15 cellular contexts compared by ENCODE assay signal in genomic region chr4:183960912-183961569, GRCh38. TPM values are rescaled to one million over a fixed set of nuclear protein-coding genes. Genes with fewer than 3 reads are reported as not detected.
DNase-seq lines count a peak whose midpoint lies in the region; ATAC-seq, FAIRE-seq and TF ChIP-seq lines count a peak whose summit lies in the region.
"Had no signal": no experiment of that assay in that cellular context is flagged by ENCODE, and none has a peak within 500 bp of the region (broad histone marks: within the 10 kb centered on the region; RNA-seq: fewer than 3 reads in every experiment).

No MANE protein-coding gene starts in this region.

- H2AFZ ChIP-seq in SK-N-SH (ENCODE audit: low read depth) = no peak overlapping the region

- no peak for FAIRE-seq in HTR-8/SVneo (lab: Jason Lieb, UNC)

- no peak for TF ChIP-seq RAD21 in SK-N-SH (IDR thresholded peaks at IDR 0.05; ENCODE audit: low read length)

- no peaks in the 10 kb centered on the region for H3K9me2 ChIP-seq in SK-N-SH

- no peak overlapping the region for H3K56ac ChIP-seq in mesendoderm (ENCODE audit: low read length)

- POLR2A ChIA-PET in SK-N-SH (lab: Yijun Ruan, JAX) = interaction anchor here (0.7 to 1.5 kb wide), 4 partner anchors 42 to 139 kb away, joined by 3 to 6 read pairs (median 3); no protein-coding TSS in a partner anchor

- no peak overlapping the region for H3K4me2 ChIP-seq in SK-N-SH
- no peak overlapping the region for H3K4me2 ChIP-seq in mesendoderm (ENCODE audit: low read length)

- peak overlapping the region; percentile 20 for H3K4ac ChIP-seq in mesendoderm (ENCODE audit: low read depth, low read length)

- DNase-seq in SK-N-SH = no peak
- peak; percentile 42 for DNase-seq in cerebellar cortex (ENCODE audit: low spot score)
- peak; percentile 67 for DNase-seq in mesendoderm
- DNase-seq in transverse colon = peak; percentile 25
- DNase-seq in GM19238 (ENCODE audit: insufficient read length, low spot score) = no peak
- DNase-seq in HTR-8/SVneo (ENCODE audit: insufficient read length, low spot score) = no peak
- DNase-seq: activated CD4-positive, alpha-beta memory T cell treated with anti-CD3 and anti-CD28 coated beads, Interleukin-2, amount 10 ng/mL, durations not matched to agents 7 days and 5 days; activated gamma-delta T cell treated with Interleukin-2 at 50 U/mL for 16 hours; central memory CD4-positive, alpha-beta T cell; H9; NCI-H187; Peyer's patch had no signal

- H3K4me3 ChIP-seq in SK-N-SH (ENCODE audit: low read depth in 2 of 2, low read length in 1 of 2) (no peak overlapping the region), mesendoderm (ENCODE audit: low read length) (no peak overlapping the region), transverse colon (no peak overlapping the region)
- H3K4me3 ChIP-seq: Peyer's patch had no signal

- WGBS in SK-N-SH (ENCODE audit: low lambda C conversion rate) = 45% methylated on average over 13 of the region's 13 CpGs
- WGBS in mesendoderm (ENCODE audit: extremely low coverage, insufficient coverage, low lambda C conversion rate) = no CpG with 5 or more reads among the region's 13 CpGs
- WGBS in transverse colon (ENCODE audit: low coverage in 1 of 2), 2 donors = 34 to 52% methylated on average over 6 to 13 of the region's 13 CpGs

- no peak overlapping the region for H2BK120ac ChIP-seq in mesendoderm (ENCODE audit: low read depth, low read length)

- H3K79me1 ChIP-seq in mesendoderm (ENCODE audit: low read length) = peaks cover 4% of the 10 kb centered on the region

- H3K79me2 ChIP-seq in SK-N-SH (ENCODE audit: insufficient read depth) (no peaks in the 10 kb centered on the region), mesendoderm (ENCODE audit: control insufficient read depth, insufficient read depth, low read length) (peaks cover 28% of the 10 kb centered on the region)

- no peak overlapping the region for H4K8ac ChIP-seq in mesendoderm (ENCODE audit: low read depth, low read length)

- no peak overlapping the region for H3K23ac ChIP-seq in mesendoderm (ENCODE audit: low read length)

- no peaks in the 10 kb centered on the region for H3F3A ChIP-seq in SK-N-SH (replicated peaks; ENCODE audit: insufficient read depth)

- no peak overlapping the region for H3K18ac ChIP-seq in mesendoderm (ENCODE audit: low read length)

- intact Hi-C loops in transverse colon (cut with DNase I; ENCODE audit: low total_unique reads) = no loop called here

- in situ Hi-C loops in transverse colon (cut with MboI; ENCODE audit: low pct_ligation_motif_present in 1 of 4, low pct_unique_long_range_greater_than_20kb in 1 of 4, low sequenced_read_pairs in 3 of 4) = no loop called here

- no peak overlapping the region for H2BK5ac ChIP-seq in mesendoderm (ENCODE audit: low read length)

- no peak for TF ChIP-seq EP300 in SK-N-SH (IDR thresholded peaks at IDR 0.05; ENCODE audit: borderline replicate concordance in 1 of 2, low read depth in 1 of 2, low read length in 1 of 2)
- no peak for TF ChIP-seq EP300 in transverse colon (IDR thresholded peaks at IDR 0.05; ENCODE audit: low read depth)

- no peak for TF ChIP-seq POLR2A in transverse colon (IDR thresholded peaks at IDR 0.05)

- H4K5ac ChIP-seq in mesendoderm (ENCODE audit: low read length) = no peak overlapping the region

- H3K9ac ChIP-seq in SK-N-SH = no peak overlapping the region
- no peak overlapping the region for H3K9ac ChIP-seq in mesendoderm (ENCODE audit: low read length)

- H3K27me3 ChIP-seq in SK-N-SH (ENCODE audit: insufficient read depth) (no peaks in the 10 kb centered on the region), mesendoderm (ENCODE audit: insufficient read depth, low read length, poor library complexity) (no peaks in the 10 kb centered on the region), transverse colon (no peaks in the 10 kb centered on the region)
- H3K27me3 ChIP-seq: esophagus muscularis mucosa, Peyer's patch had no signal

- H3K27ac ChIP-seq in SK-N-SH (ENCODE audit: low read depth in 2 of 2, low read length in 1 of 2) (peak overlapping the region in 1 of 2 experiments; percentile 39; a peak in 1 of 4 replicates), mesendoderm (ENCODE audit: low read depth, low read length) (no peak overlapping the region), transverse colon (no peak overlapping the region)

- TF ChIP-seq CTCF in SK-N-SH (IDR thresholded peaks at IDR 0.05) = no peak
- no peak for TF ChIP-seq CTCF in transverse colon (IDR thresholded peaks at IDR 0.05)

- H3K36me3 ChIP-seq in SK-N-SH (replicated peaks in 1 of 2; ENCODE audit: control insufficient read depth in 1 of 2, insufficient read depth in 2 of 2, low read length in 1 of 2) (no peaks in the 10 kb centered on the region), mesendoderm (ENCODE audit: control insufficient read depth, insufficient read depth, low read length) (no peaks in the 10 kb centered on the region), transverse colon (no peaks in the 10 kb centered on the region)
- H3K36me3 ChIP-seq: esophagus muscularis mucosa, Peyer's patch had no signal

- H3K4me1 ChIP-seq in SK-N-SH (ENCODE audit: control insufficient read depth in 1 of 2, insufficient read depth in 2 of 2, low read depth in 1 of 2, low read length in 1 of 2) (peaks cover 0 to 31% of the 10 kb centered on the region in 2 experiments; a peak in 2 of 4 replicates), mesendoderm (ENCODE audit: control insufficient read depth, low read depth, low read length) (no peaks in the 10 kb centered on the region), transverse colon (peaks cover 0 to 16% (median 4%) of the 10 kb centered on the region in 4 donors)

- no peaks in the 10 kb centered on the region for H3K9me3 ChIP-seq in SK-N-SH
- no peaks in the 10 kb centered on the region for H3K9me3 ChIP-seq in transverse colon
- H3K9me3 ChIP-seq: esophagus muscularis mucosa, Peyer's patch had no signal

- no peaks in the 10 kb centered on the region for H4K20me1 ChIP-seq in SK-N-SH (ENCODE audit: insufficient read depth)

- H2AK5ac ChIP-seq in mesendoderm (ENCODE audit: low read length) = no peak overlapping the region

- CTCF ChIA-PET in SK-N-SH (lab: Yijun Ruan, JAX) = interaction anchor here (0.7 to 1.5 kb wide), 3 partner anchors 8 to 203 kb away, joined by 3 read pairs; no protein-coding TSS in a partner anchor

- ATAC-seq in SK-N-SH treated with all-trans-retinoic acid at 6 μM for 48 hours (no peak), HG03159 (IDR thresholded peaks at IDR 0.05; ENCODE audit: unreplicated experiment) (no peak)

- no peak overlapping the region for H2BK15ac ChIP-seq in mesendoderm (replicated peaks; ENCODE audit: low read depth)

TF ChIP-seq in SK-N-SH, 30 proteins besides CTCF, POLR2A, EP300 and RAD21:
- TF ChIP-seq EZH2phosphoT487 (IDR thresholded peaks at IDR 0.05; ENCODE audit: borderline replicate concordance, low read depth) (no peak), NRF1 (IDR thresholded peaks at IDR 0.05; ENCODE audit: low read depth, low read length) (no peak), MXI1 (IDR thresholded peaks at IDR 0.05; ENCODE audit: low read depth, low read length) (peak; percentile 12; the same call in 1 of the 2 replicates), CHD2 (IDR thresholded peaks at IDR 0.05; ENCODE audit: low read length, partially characterized antibody) (no peak), ZBTB33 (IDR thresholded peaks at IDR 0.05; ENCODE audit: borderline replicate concordance, low read depth) (no peak)

TF ChIP-seq in SK-N-SH treated with all-trans-retinoic acid at 6 μM for 48 hours, 23 proteins besides CTCF, POLR2A, EP300 and RAD21:
- TF ChIP-seq ZNF8 (CRISPR knock-in tag; IDR thresholded peaks at IDR 0.05) (no peak), ESRRG (CRISPR knock-in tag; IDR thresholded peaks at IDR 0.05) (no peak)
- TF ChIP-seq, protein P1, sequence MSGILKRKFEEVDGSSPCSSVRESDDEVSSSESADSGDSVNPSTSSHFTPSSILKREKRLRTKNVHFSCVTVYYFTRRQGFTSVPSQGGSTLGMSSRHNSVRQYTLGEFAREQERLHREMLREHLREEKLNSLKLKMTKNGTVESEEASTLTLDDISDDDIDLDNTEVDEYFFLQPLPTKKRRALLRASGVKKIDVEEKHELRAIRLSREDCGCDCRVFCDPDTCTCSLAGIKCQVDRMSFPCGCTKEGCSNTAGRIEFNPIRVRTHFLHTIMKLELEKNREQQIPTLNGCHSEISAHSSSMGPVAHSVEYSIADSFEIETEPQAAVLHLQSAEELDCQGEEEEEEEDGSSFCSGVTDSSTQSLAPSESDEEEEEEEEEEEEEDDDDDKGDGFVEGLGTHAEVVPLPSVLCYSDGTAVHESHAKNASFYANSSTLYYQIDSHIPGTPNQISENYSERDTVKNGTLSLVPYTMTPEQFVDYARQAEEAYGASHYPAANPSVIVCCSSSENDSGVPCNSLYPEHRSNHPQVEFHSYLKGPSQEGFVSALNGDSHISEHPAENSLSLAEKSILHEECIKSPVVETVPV (CRISPR knock-in tag; IDR thresholded peaks at IDR 0.05) = no peak
TF ChIP-seq in SK-N-SH treated with all-trans-retinoic acid at 6 μM for 48 hours: peak in this region for 0.

RNA-seq across cellular contexts. Expression of gene STOX2, which starts 55.9 kb away (rescaled TPM):
- polyA plus RNA-seq in SK-N-SH (2012; rRNA removed) = 0.16 and 0.49 TPM in 2 replicates
- 0.27 and 0.43 TPM in 2 replicates for polyA plus RNA-seq in SK-N-SH (2012; cell fraction: cytosol; rRNA removed)
- polyA plus RNA-seq in SK-N-SH (2012; cell fraction: nucleus; rRNA removed) = 0.43 and 1.5 TPM in 2 replicates
- 28.6 TPM for polyA plus RNA-seq in mesendoderm (2013, experiment 1 of 2)
- 28.3 TPM for polyA plus RNA-seq in mesendoderm (2013, experiment 2 of 2)
- total RNA-seq in transverse colon = 10 to 100 TPM in 1 of 4 donors, 1 to 10 TPM in 2, under 1 TPM in 1; 0.37 to 90.8 (median 7.7) TPM
- total RNA-seq: activated CD4-positive, alpha-beta memory T cell treated with anti-CD3 and anti-CD28 coated beads, Interleukin-2, amount 10 ng/mL, durations not matched to agents 7 days and 5 days had no signal

Comparison
In these comparisons a context has a peak if more than half of its experiments do, and no peak if none do; other contexts are left out.
1. DNase-seq: peak in cerebellar cortex (single experiment), mesendoderm (single experiment) and transverse colon (single experiment); none in SK-N-SH (single experiment), GM19238 (single experiment) and HTR-8/SVneo (single experiment).